1 cellular context compared by ENCODE assay signal in genomic region chr12:120397827-120398563, GRCh38.
TF ChIP-seq lines count a peak whose summit lies in the region.

No MANE protein-coding gene starts in this region.

TF ChIP-seq in GM23338, 12 proteins besides CTCF, POLR2A, EP300 and RAD21:
- TF ChIP-seq ZNF462 (CRISPR knock-in tag; IDR thresholded peaks at IDR 0.05) = no peak
- TF ChIP-seq NANOG (IDR thresholded peaks at IDR 0.05; ENCODE audit: borderline replicate concordance) = no peak
- TF ChIP-seq STAT1 (IDR thresholded peaks at IDR 0.05; ENCODE audit: unreplicated experiment) = no peak
- no peak for TF ChIP-seq ZNF331 (CRISPR knock-in tag; IDR thresholded peaks at IDR 0.05; ENCODE audit: low read depth)
- no peak for TF ChIP-seq EZH2phosphoT487 (IDR thresholded peaks at IDR 0.05; ENCODE audit: unreplicated experiment)
- no peak for TF ChIP-seq REST (IDR thresholded peaks at IDR 0.05; ENCODE audit: unreplicated experiment)
- TF ChIP-seq POLR2AphosphoS5 (IDR thresholded peaks at IDR 0.05; ENCODE audit: low read depth) = no peak
- no peak for TF ChIP-seq ZNF114 (CRISPR knock-in tag; IDR thresholded peaks at IDR 0.05)
- TF ChIP-seq JUNB (IDR thresholded peaks at IDR 0.05; ENCODE audit: unreplicated experiment) = no peak
- TF ChIP-seq ETS1 (IDR thresholded peaks at IDR 0.05) = no peak
- TF ChIP-seq EZH2 (IDR thresholded peaks at IDR 0.05; ENCODE audit: low read depth, unreplicated experiment) = no peak
- no peak for TF ChIP-seq CREB1 (CRISPR knock-in tag; IDR thresholded peaks at IDR 0.05; ENCODE audit: low read depth)
